In the genomic region with DNA sequence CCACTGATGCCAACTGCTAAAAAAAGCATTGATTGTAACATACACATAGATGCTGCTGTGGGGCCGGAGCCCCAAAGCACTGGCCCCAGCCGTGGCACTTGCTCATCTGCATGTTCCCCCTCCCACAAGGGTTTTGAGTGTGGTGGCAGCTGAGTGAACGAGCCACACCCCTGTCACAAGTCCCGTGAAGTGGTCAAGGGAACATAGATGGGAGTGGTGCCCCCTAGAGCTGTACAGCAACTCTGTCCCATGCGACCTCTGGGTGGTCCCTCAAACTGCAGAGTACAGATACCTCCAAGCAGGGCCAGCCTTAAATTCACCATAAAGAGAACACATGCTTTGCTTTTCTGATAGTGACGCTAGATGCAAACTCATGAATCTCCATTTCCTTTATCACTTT, we compare ENCODE assay signal across 26 cellular contexts.
"Had no signal": no experiment of that assay in that cellular context is flagged by ENCODE, and none has a peak within 500 bp of the region (broad histone marks: within the 10 kb centered on the region; RNA-seq: fewer than 3 reads in every experiment).

No MANE protein-coding gene starts in this region.

- H2AFZ ChIP-seq: PC-9 had no signal

- H3K27ac ChIP-seq: breast epithelium, PC-9, SK-N-MC, VCaP had no signal

- H3K4me3 ChIP-seq: breast epithelium, PC-9, SK-N-MC had no signal

- FAIRE-seq: TTC549 had no signal

- H3K4me1 ChIP-seq: breast epithelium had no signal

- H3K27me3 Mint-ChIP-seq: activated CD4-positive, alpha-beta memory T cell treated with anti-CD3 and anti-CD28 coated beads, Interleukin-2, amount 10 ng/mL, durations not matched to agents 7 days and 5 days; activated CD4-positive, alpha-beta T cell treated with anti-CD3 and anti-CD28 coated beads for 36 hours; activated naive CD4-positive, alpha-beta T cell treated with anti-CD3 and anti-CD28 coated beads, Interleukin-2, amount 10 ng/mL, durations not matched to agents 7 days and 5 days; activated naive CD8-positive, alpha-beta T cell treated with anti-CD3 and anti-CD28 coated beads, Interleukin-2, amount 10 ng/mL, durations not matched to agents 7 days and 5 days; activated T-helper 17 cell treated with anti-CD3 and anti-CD28 coated beads, Interleukin-2, amount 50 U/mL, for 72 hours had no signal

- H3K36me3 ChIP-seq: breast epithelium had no signal

- H3K9me3 ChIP-seq: breast epithelium had no signal

- H3K36me3 Mint-ChIP-seq: activated naive CD4-positive, alpha-beta T cell treated with anti-CD3 and anti-CD28 coated beads, Interleukin-2, amount 10 ng/mL, durations not matched to agents 7 days and 5 days; activated naive CD8-positive, alpha-beta T cell treated with anti-CD3 and anti-CD28 coated beads, Interleukin-2, amount 10 ng/mL, durations not matched to agents 7 days and 5 days; T-cell had no signal

- H3K4me1 Mint-ChIP-seq: activated CD4-positive, alpha-beta memory T cell treated with anti-CD3 and anti-CD28 coated beads, Interleukin-2, amount 10 ng/mL, durations not matched to agents 7 days and 5 days; activated CD4-positive, alpha-beta T cell treated with anti-CD3 and anti-CD28 coated beads for 36 hours; activated naive CD4-positive, alpha-beta T cell treated with anti-CD3 and anti-CD28 coated beads, Interleukin-2, amount 10 ng/mL, durations not matched to agents 7 days and 5 days; activated naive CD8-positive, alpha-beta T cell treated with anti-CD3 and anti-CD28 coated beads, Interleukin-2, amount 10 ng/mL, durations not matched to agents 7 days and 5 days; activated T-helper 17 cell treated with anti-CD3 and anti-CD28 coated beads, Interleukin-2, amount 50 U/mL, for 72 hours; T-cell had no signal

- ATAC-seq: activated CD4-positive, alpha-beta T cell treated with anti-CD3 and anti-CD28 coated beads for 36 hours; activated T-helper 17 cell treated with anti-CD3 and anti-CD28 coated beads, Interleukin-2, amount 50 U/mL, for 72 hours; T-cell had no signal

- H3K27me3 ChIP-seq: breast epithelium had no signal

- H3K4me3 Mint-ChIP-seq: activated CD4-positive, alpha-beta memory T cell treated with anti-CD3 and anti-CD28 coated beads, Interleukin-2, amount 10 ng/mL, durations not matched to agents 7 days and 5 days; activated CD4-positive, alpha-beta T cell treated with anti-CD3 and anti-CD28 coated beads for 36 hours; activated naive CD4-positive, alpha-beta T cell treated with anti-CD3 and anti-CD28 coated beads, Interleukin-2, amount 10 ng/mL, durations not matched to agents 7 days and 5 days; activated naive CD8-positive, alpha-beta T cell treated with anti-CD3 and anti-CD28 coated beads, Interleukin-2, amount 10 ng/mL, durations not matched to agents 7 days and 5 days; activated T-helper 17 cell treated with anti-CD3 and anti-CD28 coated beads, Interleukin-2, amount 50 U/mL, for 72 hours; T-cell had no signal

- DNase-seq: activated CD4-positive, alpha-beta memory T cell treated with anti-CD3 and anti-CD28 coated beads, Interleukin-2, amount 10 ng/mL, durations not matched to agents 7 days and 5 days; activated CD4-positive, alpha-beta T cell treated with anti-CD3 and anti-CD28 coated beads for 36 hours; activated CD4-positive, alpha-beta T cell treated with anti-CD3 and anti-CD28 coated beads, Interleukin-2, amount 50 U/mL, for 1 hour; activated gamma-delta T cell; activated naive CD4-positive, alpha-beta T cell treated with anti-CD3 and anti-CD28 coated beads, Interleukin-2, amount 10 ng/mL, durations not matched to agents 7 days and 5 days; activated naive CD8-positive, alpha-beta T cell treated with anti-CD3 and anti-CD28 coated beads, Interleukin-2, amount 10 ng/mL, durations not matched to agents 7 days and 5 days; activated T-cell treated with anti-CD3 and anti-CD28 coated beads for 4 hours; activated T-cell treated with anti-CD3 and anti-CD28 coated beads, Interleukin-2, amount 50 U/mL, for 48 hours; aorta; central memory CD4-positive, alpha-beta T cell; Kasumi-1; KBM-7; NCI-H1092; NCI-H1436; NCI-H1694 treated with DMSO at 0.1 percent for 48 hours; NCI-H2081; NCI-H524; PC-9; T-cell; T-helper 2 cell; T1000 had no signal

- H3K4me2 ChIP-seq: PC-9 had no signal

- H3K27ac Mint-ChIP-seq: activated CD4-positive, alpha-beta memory T cell treated with anti-CD3 and anti-CD28 coated beads, Interleukin-2, amount 10 ng/mL, durations not matched to agents 7 days and 5 days; activated CD4-positive, alpha-beta T cell treated with anti-CD3 and anti-CD28 coated beads for 36 hours; activated naive CD4-positive, alpha-beta T cell treated with anti-CD3 and anti-CD28 coated beads, Interleukin-2, amount 10 ng/mL, durations not matched to agents 7 days and 5 days; activated naive CD8-positive, alpha-beta T cell treated with anti-CD3 and anti-CD28 coated beads, Interleukin-2, amount 10 ng/mL, durations not matched to agents 7 days and 5 days; activated T-helper 17 cell treated with anti-CD3 and anti-CD28 coated beads, Interleukin-2, amount 50 U/mL, for 72 hours; T-cell had no signal

- H3K9me3 Mint-ChIP-seq: activated CD4-positive, alpha-beta memory T cell treated with anti-CD3 and anti-CD28 coated beads, Interleukin-2, amount 10 ng/mL, durations not matched to agents 7 days and 5 days; activated naive CD4-positive, alpha-beta T cell treated with anti-CD3 and anti-CD28 coated beads, Interleukin-2, amount 10 ng/mL, durations not matched to agents 7 days and 5 days; activated T-helper 17 cell treated with anti-CD3 and anti-CD28 coated beads, Interleukin-2, amount 50 U/mL, for 72 hours; T-cell had no signal
